In the genomic region with DNA sequence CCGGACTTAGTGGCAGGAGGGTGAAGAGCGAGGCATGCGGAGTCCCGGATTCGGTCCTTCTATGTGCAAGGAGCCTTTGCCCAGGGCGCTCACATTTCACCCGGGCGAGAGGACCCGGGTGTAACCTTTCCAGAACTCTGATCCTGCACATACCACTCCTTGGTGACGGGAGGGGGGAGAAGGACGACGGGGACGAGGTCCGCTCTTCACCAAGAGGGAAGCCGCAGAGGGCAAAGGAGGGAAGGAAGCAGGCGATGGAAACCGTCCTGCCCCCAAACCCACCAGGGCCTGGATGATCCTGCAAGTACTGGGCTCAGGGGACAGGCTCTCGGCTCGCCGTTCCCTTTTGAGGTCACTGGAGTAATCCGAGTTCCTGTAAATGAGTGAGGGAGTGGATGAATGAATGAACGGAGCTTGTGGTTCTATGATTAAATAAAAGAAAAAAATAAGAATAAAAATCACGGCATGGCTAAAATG, we compare ENCODE assay signal across 9 cellular contexts. TPM values are rescaled to one million over a fixed set of nuclear protein-coding genes. Genes with fewer than 3 reads are reported as not detected.
DNase-seq lines count a peak whose midpoint lies in the region; ATAC-seq and TF ChIP-seq lines count a peak whose summit lies in the region.
"Had no signal": no experiment of that assay in that cellular context is flagged by ENCODE, and none has a peak within 500 bp of the region (broad histone marks: within the 10 kb centered on the region; RNA-seq: fewer than 3 reads in every experiment).

No MANE protein-coding gene starts in this region.

- CTCF ChIA-PET in mammary epithelial cell (lab: Charles Lee; ENCODE audit: low non-redundant PET), result no interaction called here

- peaks cover 57% of the 10 kb centered on the region for H3K27me3 Mint-ChIP-seq in neural progenitor cell (ENCODE audit: insufficient read depth, low read depth)

- dilution Hi-C loops in mammary epithelial cell (cut with HindIII; ENCODE audit: low sequenced_read_pairs), result no loop called here

- no peaks in the 10 kb centered on the region for H3K79me2 ChIP-seq in mammary epithelial cell (ENCODE audit: insufficient read depth, low read length)
- no peaks in the 10 kb centered on the region for H3K79me2 ChIP-seq in neural progenitor cell (ENCODE audit: low read depth)

- H2AFZ ChIP-seq in mammary epithelial cell (ENCODE audit: low read depth, low read length), result no peak overlapping the region
- H2AFZ ChIP-seq in neural progenitor cell (replicated peaks), result peak overlapping the region; percentile 4

- BruUV-seq in mammary epithelial cell (replicated peaks; lab: Mats Ljungman, UMichigan), result no TSS peak

- H3K27ac Mint-ChIP-seq in neural progenitor cell, result no peak overlapping the region

- H3K36me3 ChIP-seq in breast epithelium, result no peaks in the 10 kb centered on the region
- H3K36me3 ChIP-seq in mammary epithelial cell (ENCODE audit: insufficient read depth, low read length), result no peaks in the 10 kb centered on the region
- no peaks in the 10 kb centered on the region for H3K36me3 ChIP-seq in cardiac muscle cell
- no peaks in the 10 kb centered on the region for H3K36me3 ChIP-seq in neural progenitor cell
- H3K36me3 ChIP-seq in aorta (ENCODE audit: control insufficient read depth in 1 of 2, insufficient read depth in 2 of 2, low read length in 1 of 2), result no peaks in the 10 kb centered on the region

- H3K27ac ChIP-seq in breast epithelium (no peak overlapping the region), mammary epithelial cell (ENCODE audit: insufficient read depth, low read depth, low read length) (no peak overlapping the region), cardiac muscle cell (peak overlapping the region; percentile 96), neural progenitor cell (no peak overlapping the region), aorta (ENCODE audit: low read depth in 1 of 2, low read length in 2 of 2) (peak overlapping the region in 1 of 2 donors; percentile 37)

- peak overlapping the region; percentile 82 for H3K4me3 Mint-ChIP-seq in neural progenitor cell

- DNase-seq in breast epithelium (ENCODE audit: low spot score in 2 of 2), result no peak
- DNase-seq in mammary epithelial cell, result no peak
- no peak for DNase-seq in cardiac muscle cell (ENCODE audit: low read depth in 1 of 2, low spot score in 1 of 2)
- peak; percentile 40 for DNase-seq in neural progenitor cell (ENCODE audit: low spot score)
- DNase-seq in aorta, result no peak
- DNase-seq in GM19238 (ENCODE audit: insufficient read length, low spot score), result no peak
- DNase-seq in midbrain (lab: John Stamatoyannopoulos, UW), result no peak
- DNase-seq in AG08395 (ENCODE audit: low spot score), result no peak
- DNase-seq: activated CD4-positive, alpha-beta T cell treated with anti-CD3 and anti-CD28 coated beads for 4 hours had no signal

- H3K27me3 ChIP-seq in breast epithelium, result peaks cover 3 to 55% of the 10 kb centered on the region in 2 donors
- H3K27me3 ChIP-seq in mammary epithelial cell (ENCODE audit: insufficient read depth, low read length), result peaks cover 45% of the 10 kb centered on the region
- H3K27me3 ChIP-seq in cardiac muscle cell, result peaks cover 42% of the 10 kb centered on the region
- peaks cover 99% of the 10 kb centered on the region for H3K27me3 ChIP-seq in neural progenitor cell
- no peaks in the 10 kb centered on the region for H3K27me3 ChIP-seq in aorta (ENCODE audit: control insufficient read depth in 1 of 2, insufficient read depth in 2 of 2, low read length in 1 of 2)

- in situ Hi-C loops in mammary epithelial cell (cut with MboI; ENCODE audit: low sequenced_read_pairs in 2 of 2), result no loop called here

- 62% methylated on average over 10 of the region's 23 CpGs for WGBS in mammary epithelial cell (ENCODE audit: low coverage, missing lambda C conversion rate)
- WGBS in aorta, 2 donors, result 9 to 20% methylated on average over 22 to 23 of the region's 23 CpGs

- H3K9me3 ChIP-seq in breast epithelium, result no peaks in the 10 kb centered on the region
- H3K9me3 ChIP-seq in mammary epithelial cell (replicated peaks; ENCODE audit: insufficient read depth, low read length), result no peaks in the 10 kb centered on the region
- no peaks in the 10 kb centered on the region for H3K9me3 ChIP-seq in cardiac muscle cell (ENCODE audit: low read depth)
- no peaks in the 10 kb centered on the region for H3K9me3 ChIP-seq in neural progenitor cell (ENCODE audit: low read depth)
- no peaks in the 10 kb centered on the region for H3K9me3 ChIP-seq in aorta (ENCODE audit: control insufficient read depth, low read length)

- ATAC-seq in aorta (ENCODE audit: low FRiP score), result peak; percentile 30

- no peaks in the 10 kb centered on the region for H3K4me1 ChIP-seq in breast epithelium
- peaks cover 9% of the 10 kb centered on the region for H3K4me1 ChIP-seq in mammary epithelial cell (ENCODE audit: insufficient read depth, low read length)
- peaks cover 6% of the 10 kb centered on the region for H3K4me1 ChIP-seq in cardiac muscle cell (ENCODE audit: low read depth)
- H3K4me1 ChIP-seq in neural progenitor cell, result peaks cover 4% of the 10 kb centered on the region
- no peaks in the 10 kb centered on the region for H3K4me1 ChIP-seq in aorta (ENCODE audit: control insufficient read depth in 1 of 2, insufficient read depth in 2 of 2, low read length in 2 of 2)

- no peaks in the 10 kb centered on the region for H3K9me3 Mint-ChIP-seq in neural progenitor cell

- H3F3A ChIP-seq in neural progenitor cell (ENCODE audit: low read depth), result peaks cover 25% of the 10 kb centered on the region

- H3K36me3 Mint-ChIP-seq in neural progenitor cell, result no peaks in the 10 kb centered on the region

- H3K4me2 ChIP-seq in mammary epithelial cell (ENCODE audit: insufficient read depth, low read depth, low read length) (no peak overlapping the region), neural progenitor cell (peak overlapping the region; percentile 86)

- H4K20me1 ChIP-seq in mammary epithelial cell (ENCODE audit: insufficient read depth, low read length), result no peaks in the 10 kb centered on the region
- peaks cover 12% of the 10 kb centered on the region for H4K20me1 ChIP-seq in neural progenitor cell (ENCODE audit: low read depth)

- H3K4me1 Mint-ChIP-seq in neural progenitor cell, result peaks cover 2% of the 10 kb centered on the region

- no peak for TF ChIP-seq POLR2A in breast epithelium (IDR thresholded peaks at IDR 0.05)

- H3K4me3 ChIP-seq in breast epithelium, result peak overlapping the region; percentile 49 to 69 (median 54)
- H3K4me3 ChIP-seq in mammary epithelial cell (replicated peaks in 1 of 3; ENCODE audit: insufficient read depth in 1 of 3, low read depth in 2 of 3, low read length in 3 of 3), result no peak overlapping the region
- peak overlapping the region; percentile 72 for H3K4me3 ChIP-seq in cardiac muscle cell
- peak overlapping the region; percentile 52 for H3K4me3 ChIP-seq in neural progenitor cell
- peak overlapping the region; percentile 51 to 74 for H3K4me3 ChIP-seq in aorta (ENCODE audit: low read length in 2 of 2)

- intact Hi-C loops in breast epithelium (cut with DNase I; ENCODE audit: low total_unique reads), result no loop called here
- intact Hi-C loops in mammary epithelial cell (cut with micrococcal nuclease), result loop anchor here (5.0 kb wide), 1 partner anchor 40 kb away; a partner anchor contains a TSS
- intact Hi-C loops in aorta (cut with DNase I), result no loop called here

- no peak overlapping the region for H3K9ac ChIP-seq in mammary epithelial cell (ENCODE audit: insufficient read depth, low read length)
- H3K9ac ChIP-seq in neural progenitor cell, result no peak overlapping the region

- TF ChIP-seq CTCF in breast epithelium (IDR thresholded peaks at IDR 0.05) (no peak), mammary epithelial cell (conservative IDR thresholded peaks at IDR 0.05 in 1 of 2, IDR thresholded peaks at IDR 0.05 in 1 of 2; ENCODE audit: extremely low read depth in 1 of 2, insufficient read depth in 1 of 2, low read depth in 1 of 2, low read length in 2 of 2) (no peak), cardiac muscle cell (IDR thresholded peaks at IDR 0.05; ENCODE audit: low read depth, low read length) (no peak), neural progenitor cell (IDR thresholded peaks at IDR 0.05) (no peak)

RNA-seq across cellular contexts. Expression of a gene that starts 1.0 kb away (rescaled TPM):
- total RNA-seq in breast epithelium (1 to 10 TPM in 1 of 3 donors, under 1 TPM in 2; 0.44 to 1.4 (median 0.66) TPM), mammary epithelial cell (not detected), cardiac muscle cell (10.7 and 17.8 TPM in 2 replicates), neural progenitor cell (ENCODE audit: low replicate concordance) (not detected in 2 replicates), aorta (1 to 10 TPM; 5.9 to 6.2 TPM)
- polyA plus RNA-seq in mammary epithelial cell (0.02 TPM), cardiac muscle cell (17.0 and 27.3 TPM in 2 replicates), aorta (1 to 10 TPM; 1.4 to 2.8 TPM)
- polyA minus RNA-seq in mammary epithelial cell, result not detected

RNA-seq across cellular contexts. Expression of a gene that starts 16.4 kb away (rescaled TPM):
- total RNA-seq in breast epithelium (1 to 10 TPM; 2.4 to 4.1 (median 2.9) TPM), mammary epithelial cell (1 to 10 TPM in 1 of 2 donors, under 1 TPM in 1; 0.83 to 4.3 TPM), cardiac muscle cell (14.7 and 17.8 TPM in 2 replicates), neural progenitor cell (ENCODE audit: low replicate concordance) (6.5 and 8.5 TPM in 2 replicates), aorta (1 to 10 TPM; 3.8 to 4.2 TPM)
- polyA plus RNA-seq in mammary epithelial cell (2.4 TPM), cardiac muscle cell (7.0 and 11.9 TPM in 2 replicates), aorta (10 to 100 TPM in 1 of 2 donors, under 1 TPM in 1; 0.63 to 12.5 TPM)
- 6.0 TPM for polyA minus RNA-seq in mammary epithelial cell

RNA-seq across cellular contexts. Expression of a gene that starts 26.6 kb away (rescaled TPM):
- total RNA-seq in breast epithelium (1 to 10 TPM; 6.6 to 9.1 (median 8.2) TPM), mammary epithelial cell (1 to 10 TPM; 7.3 to 7.7 TPM), cardiac muscle cell (5.3 and 7.2 TPM in 2 replicates), neural progenitor cell (ENCODE audit: low replicate concordance) (4.3 and 6.8 TPM in 2 replicates), aorta (10 to 100 TPM; 10.6 TPM)
- polyA plus RNA-seq in mammary epithelial cell (4.6 TPM), cardiac muscle cell (5.5 and 6.6 TPM in 2 replicates), aorta (1 to 10 TPM; 5.4 to 5.7 TPM)
- polyA minus RNA-seq in mammary epithelial cell, result 2.9 TPM

RNA-seq across cellular contexts. Expression of a gene that starts 41.1 kb away (rescaled TPM):
- total RNA-seq in breast epithelium, result 10 to 100 TPM; 23.7 to 36.7 (median 28.8) TPM
- total RNA-seq in mammary epithelial cell, result 100 to 1,000 TPM in 1 of 2 donors, 10 to 100 TPM in 1; 46.0 to 110 TPM
- polyA plus RNA-seq in mammary epithelial cell, result 118 TPM
- polyA minus RNA-seq in mammary epithelial cell, result 65.3 TPM
- total RNA-seq in cardiac muscle cell, result 23.9 and 24.8 TPM in 2 replicates
- 96.6 and 103 TPM in 2 replicates for polyA plus RNA-seq in cardiac muscle cell
- 49.9 and 62.0 TPM in 2 replicates for total RNA-seq in neural progenitor cell (ENCODE audit: low replicate concordance)
- 10 to 100 TPM; 37.4 to 49.9 TPM for total RNA-seq in aorta
- polyA plus RNA-seq in aorta, result 10 to 100 TPM; 39.1 to 57.1 TPM

RNA-seq across cellular contexts. Expression of a gene that starts 42.2 kb away (rescaled TPM):
- total RNA-seq in breast epithelium (1 to 10 TPM; 3.0 to 9.5 (median 6.4) TPM), mammary epithelial cell (1 to 10 TPM; 1.8 TPM), cardiac muscle cell (10.5 and 11.2 TPM in 2 replicates), neural progenitor cell (ENCODE audit: low replicate concordance) (4.5 and 6.0 TPM in 2 replicates), aorta (1 to 10 TPM; 3.8 to 7.7 TPM)
- polyA plus RNA-seq in mammary epithelial cell (0.10 TPM), cardiac muscle cell (7.7 and 10.1 TPM in 2 replicates), aorta (1 to 10 TPM; 3.1 to 4.5 TPM)
- not detected for polyA minus RNA-seq in mammary epithelial cell

Comparison
In these comparisons a context has a peak if more than half of its experiments do, and no peak if none do; other contexts are left out.
1. H3K4me3 ChIP-seq: peak in breast epithelium (3 of 3), cardiac muscle cell (single experiment), neural progenitor cell (single experiment) and aorta (2 of 2); none in mammary epithelial cell (0 of 3).